In genomic region chr2:3953117-3953516, GRCh38 we compare ENCODE assay signal across 31 cellular contexts.
"Had no signal": no experiment of that assay in that cellular context is flagged by ENCODE, and none has a peak within 500 bp of the region (broad histone marks: within the 10 kb centered on the region; RNA-seq: fewer than 3 reads in every experiment).

No MANE protein-coding gene starts in this region.

- H3K9me3 ChIP-seq: ovary, psoas muscle, right lobe of liver, suprapubic skin, testis, transverse colon, upper lobe of right lung, uterus had no signal

- H3K4me3 ChIP-seq: ovary, psoas muscle, right lobe of liver, sigmoid colon, suprapubic skin, testis, tibial artery, transverse colon, upper lobe of right lung, uterus had no signal

- DNase-seq: naive thymus-derived CD8-positive, alpha-beta T cell; nephron progenitor cell; occipital lobe; ovary; posterior cingulate gyrus; psoas muscle; right cardiac atrium; right lobe of liver; sigmoid colon; small intestine; stimulated activated CD4-positive, alpha-beta T cell treated with anti-CD3 and anti-CD28 coated beads, Interleukin-12 subunit alpha, Interleukin-12 subunit beta, amount 100 ng/mL, for 4 hours; stimulated activated CD4-positive, alpha-beta T cell treated with anti-CD3 and anti-CD28 coated beads, Interleukin-1b, Interleukin-23, amount 100 ng/mL, for 48 hours; stimulated activated CD4-positive, alpha-beta T cell treated with anti-CD3 and anti-CD28 coated beads, Interleukin-4, amount 100 ng/mL, for 1 hour; stimulated activated CD4-positive, alpha-beta T cell treated with anti-CD3 and anti-CD28 coated beads, Interleukin-4, amount 100 ng/mL, for 4 hours; stimulated activated CD8-positive, alpha-beta memory T cell treated with anti-CD3 and anti-CD28 coated beads, Interleukin-4, amount 100 ng/mL, for 48 hours; stimulated activated naive CD4-positive, alpha-beta T cell; stimulated activated naive CD8-positive, alpha-beta T cell treated with anti-CD3 and anti-CD28 coated beads, Interleukin-15, amount 100 ng/mL, for 72 hours; stimulated activated naive CD8-positive, alpha-beta T cell treated with anti-CD3 and anti-CD28 coated beads, Interleukin-15, Interleukin-2, amounts not matched to agents 100 U/mL and 50 U/mL, for 24 hours; substantia nigra; testis; tibial artery; transverse colon; upper lobe of right lung; uterus had no signal

- H3K27me3 ChIP-seq: ovary, right lobe of liver, suprapubic skin, testis, transverse colon, upper lobe of right lung, uterus had no signal

- H3K4me3 Mint-ChIP-seq: naive thymus-derived CD8-positive, alpha-beta T cell; natural killer cell treated with Interleukin-12 subunit alpha and Interleukin-12 subunit beta and Interleukin-15 and Interleukin-18, amount 100 ng/mL, for 72 hours; nephron progenitor cell; neural crest cell; stimulated activated memory B cell treated with anti-CD40 and anti-IgM and Interleukin-4, amounts not matched to agents 10 μg/mL and 1 μg/mL and 100 μg/mL, for 72 hours; stimulated activated naive CD8-positive, alpha-beta T cell treated with anti-CD3 and anti-CD28 coated beads, Interleukin-15, amount 100 ng/mL, for 72 hours; type B pancreatic cell had no signal

- H3K27ac ChIP-seq: ovary, parathyroid adenoma, psoas muscle, right lobe of liver, sigmoid colon, suprapubic skin, testis, tibial artery, transverse colon, upper lobe of right lung, uterus had no signal

- H3K4me1 ChIP-seq: parathyroid adenoma, psoas muscle, right lobe of liver, sigmoid colon, suprapubic skin, testis, tibial artery, transverse colon, upper lobe of right lung, uterus had no signal

- H3K27me3 Mint-ChIP-seq: natural killer cell treated with Interleukin-12 subunit alpha and Interleukin-12 subunit beta and Interleukin-15 and Interleukin-18, amount 100 ng/mL, for 72 hours; stimulated activated memory B cell treated with anti-CD40 and anti-IgM and Interleukin-4, amounts not matched to agents 10 μg/mL and 1 μg/mL and 100 μg/mL, for 72 hours; stimulated activated naive CD8-positive, alpha-beta T cell treated with anti-CD3 and anti-CD28 coated beads, Interleukin-15, amount 100 ng/mL, for 72 hours; type B pancreatic cell had no signal

- H3K4me1 Mint-ChIP-seq: naive thymus-derived CD8-positive, alpha-beta T cell; nephron progenitor cell; stimulated activated memory B cell treated with anti-CD40 and anti-IgM and Interleukin-4, amounts not matched to agents 10 μg/mL and 1 μg/mL and 100 μg/mL, for 72 hours; stimulated activated naive CD8-positive, alpha-beta T cell treated with anti-CD3 and anti-CD28 coated beads, Interleukin-15, amount 100 ng/mL, for 72 hours had no signal

- H3K36me3 ChIP-seq: ovary, right lobe of liver, sigmoid colon, suprapubic skin, tibial artery, transverse colon, upper lobe of right lung, uterus had no signal

- H3K36me3 Mint-ChIP-seq: naive thymus-derived CD8-positive, alpha-beta T cell; natural killer cell treated with Interleukin-12 subunit alpha and Interleukin-12 subunit beta and Interleukin-15 and Interleukin-18, amount 100 ng/mL, for 72 hours; stimulated activated memory B cell treated with anti-CD40 and anti-IgM and Interleukin-4, amounts not matched to agents 10 μg/mL and 1 μg/mL and 100 μg/mL, for 72 hours; type B pancreatic cell had no signal

- ATAC-seq: naive thymus-derived CD8-positive, alpha-beta T cell; natural killer cell treated with Interleukin-12 subunit alpha and Interleukin-12 subunit beta and Interleukin-15 and Interleukin-18, amount 100 ng/mL, for 72 hours; psoas muscle; right cardiac atrium; right lobe of liver; stimulated activated memory B cell treated with anti-CD40 and anti-IgM and Interleukin-4, amounts not matched to agents 10 μg/mL and 1 μg/mL and 100 μg/mL, for 72 hours; stimulated activated naive CD8-positive, alpha-beta T cell treated with anti-CD3 and anti-CD28 coated beads, Interleukin-15, amount 100 ng/mL, for 72 hours; stimulated activated naive CD8-positive, alpha-beta T cell treated with anti-CD3 and anti-CD28 coated beads, Interleukin-15, Interleukin-2, amounts not matched to agents 100 U/mL and 50 U/mL, for 24 hours; upper lobe of right lung had no signal

- H3K27ac Mint-ChIP-seq: naive thymus-derived CD8-positive, alpha-beta T cell; natural killer cell treated with Interleukin-12 subunit alpha and Interleukin-12 subunit beta and Interleukin-15 and Interleukin-18, amount 100 ng/mL, for 72 hours; nephron progenitor cell; progenitor cell of endocrine pancreas; stimulated activated memory B cell treated with anti-CD40 and anti-IgM and Interleukin-4, amounts not matched to agents 10 μg/mL and 1 μg/mL and 100 μg/mL, for 72 hours; stimulated activated naive CD8-positive, alpha-beta T cell treated with anti-CD3 and anti-CD28 coated beads, Interleukin-15, amount 100 ng/mL, for 72 hours; type B pancreatic cell had no signal

- H3K9ac ChIP-seq: parathyroid adenoma had no signal

- H3K9me3 Mint-ChIP-seq: natural killer cell treated with Interleukin-12 subunit alpha and Interleukin-12 subunit beta and Interleukin-15 and Interleukin-18, amount 100 ng/mL, for 72 hours; stimulated activated memory B cell treated with anti-CD40 and anti-IgM and Interleukin-4, amounts not matched to agents 10 μg/mL and 1 μg/mL and 100 μg/mL, for 72 hours had no signal
